ENCODE assay signal across 1 cellular context in genomic region chr14:59175404-59175803, GRCh38.
TF ChIP-seq lines count a peak whose summit lies in the region.

No MANE protein-coding gene starts in this region.

TF ChIP-seq in GM12878, 131 proteins besides CTCF, POLR2A, EP300 and RAD21 (continued from another document):
- TF ChIP-seq JUNB (IDR thresholded peaks at IDR 0.05) (peak; percentile 95), ZBTB4 (CRISPR knock-in tag; IDR thresholded peaks at IDR 0.05) (no peak), PRDM15 (CRISPR knock-in tag; IDR thresholded peaks at IDR 0.05) (no peak), CHD4 (IDR thresholded peaks at IDR 0.05) (no peak), SP1 (IDR thresholded peaks at IDR 0.05; ENCODE audit: low read depth, low read length) (peak; percentile 19), BHLHE40 (IDR thresholded peaks at IDR 0.05; ENCODE audit: borderline replicate concordance in 1 of 2, low read depth in 2 of 2, low read length in 1 of 2) (peak; percentile 44 to 66; a peak in 2 of 4 replicates), EED (IDR thresholded peaks at IDR 0.05; ENCODE audit: low read depth) (peak; percentile 77), CHD2 (IDR thresholded peaks at IDR 0.05; ENCODE audit: borderline replicate concordance, low read depth, low read length) (0 out of 2 replicates have a peak, but pooled peaks have one; percentile 42), ZNF274 (IDR thresholded peaks at IDR 0.05; ENCODE audit: insufficient read depth, insufficient read length) (no peak), FOXK2 (IDR thresholded peaks at IDR 0.05) (no peak), YBX1 (IDR thresholded peaks at IDR 0.05) (no peak), BMI1 (IDR thresholded peaks at IDR 0.05; ENCODE audit: borderline replicate concordance) (peak; percentile 58; the same call in 1 of the 2 replicates), DPF2 (IDR thresholded peaks at IDR 0.05) (peak; percentile 80), NFIC (IDR thresholded peaks at IDR 0.05; ENCODE audit: low read depth, low read length) (peak; percentile 94), SRF (IDR thresholded peaks at IDR 0.05; ENCODE audit: low read depth in 2 of 2, low read length in 2 of 2) (0 out of 4 replicates have a peak, but pooled peaks of 1 of the 2 experiments have one; percentile 45), MYB (IDR thresholded peaks at IDR 0.05; ENCODE audit: borderline replicate concordance, low read depth, low read length) (no peak), SREBF1 (IDR thresholded peaks at IDR 0.05; ENCODE audit: low read length) (no peak), NBN (IDR thresholded peaks at IDR 0.05) (peak; percentile 65), SUZ12 (IDR thresholded peaks at IDR 0.05; ENCODE audit: unreplicated experiment) (no peak), STAT3 (IDR thresholded peaks at IDR 0.05; ENCODE audit: low read depth, low read length) (peak; percentile 87; the same call in 1 of the 2 replicates), BCL3 (IDR thresholded peaks at IDR 0.05; ENCODE audit: borderline replicate concordance, insufficient read depth, low read depth, low read length, poor library complexity, severe bottlenecking) (no peak), USF1 (IDR thresholded peaks at IDR 0.05; ENCODE audit: borderline replicate concordance, extremely low read length, insufficient read depth, low read depth, low read length) (no peak), ZSCAN29 (IDR thresholded peaks at IDR 0.05) (no peak), RCOR1 (conservative IDR thresholded peaks at IDR 0.05; ENCODE audit: low read depth, low read length) (0 out of 2 replicates have a peak, but pooled peaks have one; percentile 67), POU2F2 (IDR thresholded peaks at IDR 0.05; ENCODE audit: borderline replicate concordance, low read depth, low read length) (peak; percentile 58; the same call in 1 of the 3 replicates), ZNF207 (IDR thresholded peaks at IDR 0.05; ENCODE audit: borderline replicate concordance) (no peak)
- TF ChIP-seq, protein P1, sequence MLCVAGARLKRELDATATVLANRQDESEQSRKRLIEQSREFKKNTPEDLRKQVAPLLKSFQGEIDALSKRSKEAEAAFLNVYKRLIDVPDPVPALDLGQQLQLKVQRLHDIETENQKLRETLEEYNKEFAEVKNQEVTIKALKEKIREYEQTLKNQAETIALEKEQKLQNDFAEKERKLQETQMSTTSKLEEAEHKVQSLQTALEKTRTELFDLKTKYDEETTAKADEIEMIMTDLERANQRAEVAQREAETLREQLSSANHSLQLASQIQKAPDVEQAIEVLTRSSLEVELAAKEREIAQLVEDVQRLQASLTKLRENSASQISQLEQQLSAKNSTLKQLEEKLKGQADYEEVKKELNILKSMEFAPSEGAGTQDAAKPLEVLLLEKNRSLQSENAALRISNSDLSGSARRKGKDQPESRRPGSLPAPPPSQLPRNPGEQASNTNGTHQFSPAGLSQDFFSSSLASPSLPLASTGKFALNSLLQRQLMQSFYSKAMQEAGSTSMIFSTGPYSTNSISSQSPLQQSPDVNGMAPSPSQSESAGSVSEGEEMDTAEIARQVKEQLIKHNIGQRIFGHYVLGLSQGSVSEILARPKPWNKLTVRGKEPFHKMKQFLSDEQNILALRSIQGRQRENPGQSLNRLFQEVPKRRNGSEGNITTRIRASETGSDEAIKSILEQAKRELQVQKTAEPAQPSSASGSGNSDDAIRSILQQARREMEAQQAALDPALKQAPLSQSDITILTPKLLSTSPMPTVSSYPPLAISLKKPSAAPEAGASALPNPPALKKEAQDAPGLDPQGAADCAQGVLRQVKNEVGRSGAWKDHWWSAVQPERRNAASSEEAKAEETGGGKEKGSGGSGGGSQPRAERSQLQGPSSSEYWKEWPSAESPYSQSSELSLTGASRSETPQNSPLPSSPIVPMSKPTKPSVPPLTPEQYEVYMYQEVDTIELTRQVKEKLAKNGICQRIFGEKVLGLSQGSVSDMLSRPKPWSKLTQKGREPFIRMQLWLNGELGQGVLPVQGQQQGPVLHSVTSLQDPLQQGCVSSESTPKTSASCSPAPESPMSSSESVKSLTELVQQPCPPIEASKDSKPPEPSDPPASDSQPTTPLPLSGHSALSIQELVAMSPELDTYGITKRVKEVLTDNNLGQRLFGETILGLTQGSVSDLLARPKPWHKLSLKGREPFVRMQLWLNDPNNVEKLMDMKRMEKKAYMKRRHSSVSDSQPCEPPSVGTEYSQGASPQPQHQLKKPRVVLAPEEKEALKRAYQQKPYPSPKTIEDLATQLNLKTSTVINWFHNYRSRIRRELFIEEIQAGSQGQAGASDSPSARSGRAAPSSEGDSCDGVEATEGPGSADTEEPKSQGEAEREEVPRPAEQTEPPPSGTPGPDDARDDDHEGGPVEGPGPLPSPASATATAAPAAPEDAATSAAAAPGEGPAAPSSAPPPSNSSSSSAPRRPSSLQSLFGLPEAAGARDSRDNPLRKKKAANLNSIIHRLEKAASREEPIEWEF (IDR thresholded peaks at IDR 0.05; ENCODE audit: insufficient replicate concordance, low read depth, low read length), result peak; percentile 84
- TF ChIP-seq, protein P2, sequence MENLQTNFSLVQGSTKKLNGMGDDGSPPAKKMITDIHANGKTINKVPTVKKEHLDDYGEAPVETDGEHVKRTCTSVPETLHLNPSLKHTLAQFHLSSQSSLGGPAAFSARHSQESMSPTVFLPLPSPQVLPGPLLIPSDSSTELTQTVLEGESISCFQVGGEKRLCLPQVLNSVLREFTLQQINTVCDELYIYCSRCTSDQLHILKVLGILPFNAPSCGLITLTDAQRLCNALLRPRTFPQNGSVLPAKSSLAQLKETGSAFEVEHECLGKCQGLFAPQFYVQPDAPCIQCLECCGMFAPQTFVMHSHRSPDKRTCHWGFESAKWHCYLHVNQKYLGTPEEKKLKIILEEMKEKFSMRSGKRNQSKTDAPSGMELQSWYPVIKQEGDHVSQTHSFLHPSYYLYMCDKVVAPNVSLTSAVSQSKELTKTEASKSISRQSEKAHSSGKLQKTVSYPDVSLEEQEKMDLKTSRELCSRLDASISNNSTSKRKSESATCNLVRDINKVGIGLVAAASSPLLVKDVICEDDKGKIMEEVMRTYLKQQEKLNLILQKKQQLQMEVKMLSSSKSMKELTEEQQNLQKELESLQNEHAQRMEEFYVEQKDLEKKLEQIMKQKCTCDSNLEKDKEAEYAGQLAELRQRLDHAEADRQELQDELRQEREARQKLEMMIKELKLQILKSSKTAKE (IDR thresholded peaks at IDR 0.05; ENCODE audit: low read depth, poor library complexity, severe bottlenecking), result peak; percentile 93
- TF ChIP-seq, protein P3, sequence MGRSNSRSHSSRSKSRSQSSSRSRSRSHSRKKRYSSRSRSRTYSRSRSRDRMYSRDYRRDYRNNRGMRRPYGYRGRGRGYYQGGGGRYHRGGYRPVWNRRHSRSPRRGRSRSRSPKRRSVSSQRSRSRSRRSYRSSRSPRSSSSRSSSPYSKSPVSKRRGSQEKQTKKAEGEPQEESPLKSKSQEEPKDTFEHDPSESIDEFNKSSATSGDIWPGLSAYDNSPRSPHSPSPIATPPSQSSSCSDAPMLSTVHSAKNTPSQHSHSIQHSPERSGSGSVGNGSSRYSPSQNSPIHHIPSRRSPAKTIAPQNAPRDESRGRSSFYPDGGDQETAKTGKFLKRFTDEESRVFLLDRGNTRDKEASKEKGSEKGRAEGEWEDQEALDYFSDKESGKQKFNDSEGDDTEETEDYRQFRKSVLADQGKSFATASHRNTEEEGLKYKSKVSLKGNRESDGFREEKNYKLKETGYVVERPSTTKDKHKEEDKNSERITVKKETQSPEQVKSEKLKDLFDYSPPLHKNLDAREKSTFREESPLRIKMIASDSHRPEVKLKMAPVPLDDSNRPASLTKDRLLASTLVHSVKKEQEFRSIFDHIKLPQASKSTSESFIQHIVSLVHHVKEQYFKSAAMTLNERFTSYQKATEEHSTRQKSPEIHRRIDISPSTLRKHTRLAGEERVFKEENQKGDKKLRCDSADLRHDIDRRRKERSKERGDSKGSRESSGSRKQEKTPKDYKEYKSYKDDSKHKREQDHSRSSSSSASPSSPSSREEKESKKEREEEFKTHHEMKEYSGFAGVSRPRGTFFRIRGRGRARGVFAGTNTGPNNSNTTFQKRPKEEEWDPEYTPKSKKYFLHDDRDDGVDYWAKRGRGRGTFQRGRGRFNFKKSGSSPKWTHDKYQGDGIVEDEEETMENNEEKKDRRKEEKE (IDR thresholded peaks at IDR 0.05), result no peak
- TF ChIP-seq, protein P4, sequence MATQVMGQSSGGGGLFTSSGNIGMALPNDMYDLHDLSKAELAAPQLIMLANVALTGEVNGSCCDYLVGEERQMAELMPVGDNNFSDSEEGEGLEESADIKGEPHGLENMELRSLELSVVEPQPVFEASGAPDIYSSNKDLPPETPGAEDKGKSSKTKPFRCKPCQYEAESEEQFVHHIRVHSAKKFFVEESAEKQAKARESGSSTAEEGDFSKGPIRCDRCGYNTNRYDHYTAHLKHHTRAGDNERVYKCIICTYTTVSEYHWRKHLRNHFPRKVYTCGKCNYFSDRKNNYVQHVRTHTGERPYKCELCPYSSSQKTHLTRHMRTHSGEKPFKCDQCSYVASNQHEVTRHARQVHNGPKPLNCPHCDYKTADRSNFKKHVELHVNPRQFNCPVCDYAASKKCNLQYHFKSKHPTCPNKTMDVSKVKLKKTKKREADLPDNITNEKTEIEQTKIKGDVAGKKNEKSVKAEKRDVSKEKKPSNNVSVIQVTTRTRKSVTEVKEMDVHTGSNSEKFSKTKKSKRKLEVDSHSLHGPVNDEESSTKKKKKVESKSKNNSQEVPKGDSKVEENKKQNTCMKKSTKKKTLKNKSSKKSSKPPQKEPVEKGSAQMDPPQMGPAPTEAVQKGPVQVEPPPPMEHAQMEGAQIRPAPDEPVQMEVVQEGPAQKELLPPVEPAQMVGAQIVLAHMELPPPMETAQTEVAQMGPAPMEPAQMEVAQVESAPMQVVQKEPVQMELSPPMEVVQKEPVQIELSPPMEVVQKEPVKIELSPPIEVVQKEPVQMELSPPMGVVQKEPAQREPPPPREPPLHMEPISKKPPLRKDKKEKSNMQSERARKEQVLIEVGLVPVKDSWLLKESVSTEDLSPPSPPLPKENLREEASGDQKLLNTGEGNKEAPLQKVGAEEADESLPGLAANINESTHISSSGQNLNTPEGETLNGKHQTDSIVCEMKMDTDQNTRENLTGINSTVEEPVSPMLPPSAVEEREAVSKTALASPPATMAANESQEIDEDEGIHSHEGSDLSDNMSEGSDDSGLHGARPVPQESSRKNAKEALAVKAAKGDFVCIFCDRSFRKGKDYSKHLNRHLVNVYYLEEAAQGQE (IDR thresholded peaks at IDR 0.05; ENCODE audit: low read depth, low read length), result no peak
